ENCODE assay signal across 8 cellular contexts in genomic region chr4:21768349-21769310, GRCh38.
DNase-seq lines count a peak whose midpoint lies in the region; ATAC-seq, FAIRE-seq and TF ChIP-seq lines count a peak whose summit lies in the region.

No MANE protein-coding gene starts in this region.

- H3K36me3 ChIP-seq in gastrocnemius medialis: no peaks in the 10 kb centered on the region

- DNase-seq in COR-L47 (lab: John Stamatoyannopoulos, UW) (peak; percentile 38), fibroblast of the conjunctiva (ENCODE audit: low read depth) (peak; percentile 43), gastrocnemius medialis (no peak), H54 (ENCODE audit: insufficient read length, low spot score) (no peak)

- TF ChIP-seq CTCF in LNCAP (IDR thresholded peaks at IDR 0.05) (peak; percentile 69), gastrocnemius medialis (IDR thresholded peaks at IDR 0.05 in 4 of 5, conservative IDR thresholded peaks at IDR 0.05 in 1 of 5) (peak; percentile 25 to 61 (median 31))

- FAIRE-seq in H54 (lab: Jason Lieb, UNC): no peak

- H3K27me3 ChIP-seq in gastrocnemius medialis: no peaks in the 10 kb centered on the region

- ATAC-seq in GM19351 (IDR thresholded peaks at IDR 0.05; ENCODE audit: unreplicated experiment): peak; percentile 58
- ATAC-seq in SK-N-SH treated with all-trans-retinoic acid at 6 μM for 48 hours: peak; percentile 73
- no peak for ATAC-seq in gastrocnemius medialis
- ATAC-seq in HG03135 (IDR thresholded peaks at IDR 0.05; ENCODE audit: unreplicated experiment): no peak

- no peak for TF ChIP-seq POLR2A in gastrocnemius medialis (IDR thresholded peaks at IDR 0.05)
- no peak for TF ChIP-seq POLR2A in H54 (IDR thresholded peaks at IDR 0.05; ENCODE audit: low read depth, low read length)

- H3K4me3 ChIP-seq in gastrocnemius medialis: no peak overlapping the region

- in situ Hi-C loops in gastrocnemius medialis (cut with MboI; ENCODE audit: low sequenced_read_pairs in 4 of 4): loop anchor here in 2 of 4 donors (5.0 to 25.0 kb wide), 3 partner anchors 256 to 1006 kb away; no protein-coding TSS in a partner anchor

- H3K9me3 ChIP-seq in gastrocnemius medialis: no peaks in the 10 kb centered on the region

- intact Hi-C loops in gastrocnemius medialis (cut with DNase I; ENCODE audit: low total_unique reads): loop anchor here (5.0 kb wide), 1 partner anchor 256 kb away; no protein-coding TSS in a partner anchor

- no peak overlapping the region for H3K27ac ChIP-seq in gastrocnemius medialis

- no peaks in the 10 kb centered on the region for H3K4me1 ChIP-seq in gastrocnemius medialis

TF ChIP-seq in SK-N-SH treated with all-trans-retinoic acid at 6 μM for 48 hours, 23 proteins besides CTCF, POLR2A, EP300 and RAD21:
- no peak for TF ChIP-seq ZC3H10 (CRISPR knock-in tag; IDR thresholded peaks at IDR 0.05)
- no peak for TF ChIP-seq POU6F1 (CRISPR knock-in tag; IDR thresholded peaks at IDR 0.05; ENCODE audit: borderline replicate concordance, low read depth)
- TF ChIP-seq ZFP30 (CRISPR knock-in tag; IDR thresholded peaks at IDR 0.05): no peak
- TF ChIP-seq OSR1 (CRISPR knock-in tag; IDR thresholded peaks at IDR 0.05): no peak
- TF ChIP-seq ZNF565 (CRISPR knock-in tag; conservative IDR thresholded peaks at IDR 0.05; ENCODE audit: low read depth): no peak
- no peak for TF ChIP-seq PPARA (CRISPR knock-in tag; IDR thresholded peaks at IDR 0.05; ENCODE audit: borderline replicate concordance)
- no peak for TF ChIP-seq ZNF8 (CRISPR knock-in tag; IDR thresholded peaks at IDR 0.05)
- TF ChIP-seq CSRNP3 (CRISPR knock-in tag; IDR thresholded peaks at IDR 0.05): no peak
- no peak for TF ChIP-seq ESRRG (CRISPR knock-in tag; IDR thresholded peaks at IDR 0.05)
- no peak for TF ChIP-seq CSDC2 (CRISPR knock-in tag; IDR thresholded peaks at IDR 0.05)
- TF ChIP-seq TSHZ2 (CRISPR knock-in tag; IDR thresholded peaks at IDR 0.05): no peak

Comparison
In these comparisons a context has a peak if more than half of its experiments do, and no peak if none do; other contexts are left out.
1. DNase-seq: peak in COR-L47 (single experiment) and fibroblast of the conjunctiva (single experiment); none in gastrocnemius medialis (0 of 2) and H54 (single experiment).
2. ATAC-seq: peak in GM19351 (single experiment) and SK-N-SH treated with all-trans-retinoic acid at 6 μM for 48 hours (single experiment); none in gastrocnemius medialis (0 of 2) and HG03135 (single experiment).